Comparison of ENCODE assay signal across 14 cellular contexts in the genomic region with DNA sequence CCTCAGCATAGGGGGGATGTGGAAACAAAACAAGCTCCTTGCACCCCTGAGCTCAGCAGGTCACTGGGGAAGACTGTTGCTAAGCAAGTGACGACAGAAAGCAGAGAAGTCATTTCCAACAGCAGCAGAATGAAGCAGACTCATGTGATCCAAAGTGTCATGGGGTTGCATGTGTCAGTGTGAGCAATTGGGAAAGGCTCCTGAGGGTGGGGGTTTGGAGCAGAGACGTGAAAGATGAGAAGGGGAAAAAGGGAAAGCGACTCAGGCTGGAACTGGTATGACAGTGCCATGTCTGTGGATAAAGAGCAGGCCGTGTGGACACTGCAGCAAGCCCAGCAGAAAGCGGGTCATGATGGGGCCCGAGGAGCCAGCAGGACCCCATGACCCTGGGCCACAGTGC.
DNase-seq lines count a peak whose midpoint lies in the region; ATAC-seq and TF ChIP-seq lines count a peak whose summit lies in the region.
"Had no signal": no experiment of that assay in that cellular context is flagged by ENCODE, and none has a peak within 500 bp of the region (broad histone marks: within the 10 kb centered on the region; RNA-seq: fewer than 3 reads in every experiment).

No MANE protein-coding gene starts in this region.

- no peak for TF ChIP-seq CTCF in AG04449 (IDR thresholded peaks at IDR 0.05; ENCODE audit: insufficient read depth, low read length, missing control alignments)
- TF ChIP-seq CTCF in HFFc6 (IDR thresholded peaks at IDR 0.05) = no peak
- no peak for TF ChIP-seq CTCF in epithelial cell of proximal tubule (conservative IDR thresholded peaks at IDR 0.05; ENCODE audit: low read depth, low read length)
- TF ChIP-seq CTCF in mesothelial cell of epicardium (IDR thresholded peaks at IDR 0.05; ENCODE audit: unreplicated experiment) = no peak

- POLR2A ChIA-PET in AG04449 (lab: Yijun Ruan, JAX) = no interaction called here

- DNase-seq in AG04449 (ENCODE audit: low read depth, low spot score) (peak; percentile 10), HFFc6 (peak; percentile 11), epithelial cell of proximal tubule (ENCODE audit: low read depth) (peak; percentile 30), mesothelial cell of epicardium (ENCODE audit: low spot score in 2 of 2, unreplicated experiment in 2 of 2) (no peak)
- DNase-seq: BE2C, heart right ventricle, NCI-H1694 treated with DMSO at 0.1 percent for 48 hours had no signal

- H3K27ac Mint-ChIP-seq in HFFc6 (no peak overlapping the region), mesothelial cell of epicardium (peak overlapping the region; percentile 57)
- no peak overlapping the region for H3K27ac Mint-ChIP-seq in stimulated activated memory B cell treated with anti-CD40 and anti-IgM and Interleukin-4, amounts not matched to agents 10 μg/mL and 1 μg/mL and 100 μg/mL, for 72 hours
- H3K27ac Mint-ChIP-seq: activated naive CD8-positive, alpha-beta T cell; GM23338; T-helper 1 cell treated with Interleukin-12 subunit alpha and Interleukin-12 subunit beta and Interleukin-4 antibody, amounts not matched to agents 30 μg/mL and 1 μg/mL, for 36 hours had no signal

- CTCF ChIA-PET in AG04449 (lab: Yijun Ruan, JAX) = no interaction called here

- ATAC-seq in HG02610 (IDR thresholded peaks at IDR 0.05; ENCODE audit: unreplicated experiment) (no peak), GM18858 (IDR thresholded peaks at IDR 0.05; ENCODE audit: unreplicated experiment) (no peak), HG02623 (IDR thresholded peaks at IDR 0.05; ENCODE audit: unreplicated experiment) (no peak)
- ATAC-seq in stimulated activated memory B cell treated with anti-CD40 and anti-IgM and Interleukin-4, amounts not matched to agents 10 μg/mL and 1 μg/mL and 100 μg/mL, for 72 hours = no peak
- ATAC-seq: GM23338 had no signal

- H3K4me3 ChIP-seq in AG04449 (ENCODE audit: low read depth, low read length) (no peak overlapping the region), epithelial cell of proximal tubule (ENCODE audit: low read depth, low read length) (no peak overlapping the region)
- H3K4me3 ChIP-seq: GM23338, heart right ventricle had no signal

- H3K27me3 Mint-ChIP-seq in HFFc6 (ENCODE audit: insufficient read depth) = peaks cover 11% of the 10 kb centered on the region
- H3K27me3 Mint-ChIP-seq in mesothelial cell of epicardium (ENCODE audit: low read depth) = no peaks in the 10 kb centered on the region
- peaks cover 28% of the 10 kb centered on the region for H3K27me3 Mint-ChIP-seq in stimulated activated memory B cell treated with anti-CD40 and anti-IgM and Interleukin-4, amounts not matched to agents 10 μg/mL and 1 μg/mL and 100 μg/mL, for 72 hours
- H3K27me3 Mint-ChIP-seq: activated naive CD8-positive, alpha-beta T cell had no signal

- H3K4me3 Mint-ChIP-seq in HFFc6 (no peak overlapping the region), mesothelial cell of epicardium (no peak overlapping the region)
- H3K4me3 Mint-ChIP-seq in stimulated activated memory B cell treated with anti-CD40 and anti-IgM and Interleukin-4, amounts not matched to agents 10 μg/mL and 1 μg/mL and 100 μg/mL, for 72 hours = no peak overlapping the region
- H3K4me3 Mint-ChIP-seq: activated naive CD8-positive, alpha-beta T cell; GM23338; T-helper 1 cell treated with Interleukin-12 subunit alpha and Interleukin-12 subunit beta and Interleukin-4 antibody, amounts not matched to agents 30 μg/mL and 1 μg/mL, for 36 hours had no signal

- H3K9me3 Mint-ChIP-seq in HFFc6 (peaks cover 4% of the 10 kb centered on the region; the same call in 1 of the 2 replicates), mesothelial cell of epicardium (peaks cover 6% of the 10 kb centered on the region)
- H3K9me3 Mint-ChIP-seq in stimulated activated memory B cell treated with anti-CD40 and anti-IgM and Interleukin-4, amounts not matched to agents 10 μg/mL and 1 μg/mL and 100 μg/mL, for 72 hours = peaks cover 8% of the 10 kb centered on the region
- H3K9me3 Mint-ChIP-seq: T-helper 1 cell treated with Interleukin-12 subunit alpha and Interleukin-12 subunit beta and Interleukin-4 antibody, amounts not matched to agents 30 μg/mL and 1 μg/mL, for 36 hours had no signal

- H3K4me1 Mint-ChIP-seq in HFFc6 (ENCODE audit: low read depth) (no peaks in the 10 kb centered on the region), mesothelial cell of epicardium (peaks cover 38% of the 10 kb centered on the region)
- H3K4me1 Mint-ChIP-seq in stimulated activated memory B cell treated with anti-CD40 and anti-IgM and Interleukin-4, amounts not matched to agents 10 μg/mL and 1 μg/mL and 100 μg/mL, for 72 hours = peaks cover 22% of the 10 kb centered on the region

- H3K36me3 Mint-ChIP-seq in HFFc6 (ENCODE audit: low read depth) (no peaks in the 10 kb centered on the region), mesothelial cell of epicardium (no peaks in the 10 kb centered on the region)
- H3K36me3 Mint-ChIP-seq in stimulated activated memory B cell treated with anti-CD40 and anti-IgM and Interleukin-4, amounts not matched to agents 10 μg/mL and 1 μg/mL and 100 μg/mL, for 72 hours = no peaks in the 10 kb centered on the region
- H3K36me3 Mint-ChIP-seq: activated naive CD8-positive, alpha-beta T cell had no signal

Comparison
In these comparisons a context has a peak if more than half of its experiments do, and no peak if none do; other contexts are left out.
1. DNase-seq: peak in AG04449 (single experiment), HFFc6 (single experiment) and epithelial cell of proximal tubule (single experiment); none in mesothelial cell of epicardium (0 of 2).